In genomic region chr19:14395710-14396338, GRCh38 we compare ENCODE assay signal across 1 cellular context.
TF ChIP-seq lines count a peak whose summit lies in the region.

No MANE protein-coding gene starts in this region.

TF ChIP-seq in GM12878, 131 proteins besides CTCF, POLR2A, EP300 and RAD21:
- TF ChIP-seq ZNF384 (IDR thresholded peaks at IDR 0.05; ENCODE audit: borderline replicate concordance, low read depth, low read length): no peak
- peak; percentile 4; the same call in 1 of the 2 replicates for TF ChIP-seq POLR2AphosphoS5 (IDR thresholded peaks at IDR 0.05; ENCODE audit: low read length)
- TF ChIP-seq BMI1 (IDR thresholded peaks at IDR 0.05; ENCODE audit: borderline replicate concordance): no peak
